Comparison of ENCODE assay signal across 8 cellular contexts in genomic region chr12:130839770-130840355, GRCh38. TPM values are rescaled to one million over a fixed set of nuclear protein-coding genes. Genes with fewer than 3 reads are reported as not detected.
A peak's percentile ranks its signal among the peaks of the same experiment; 100 is the strongest.
DNase-seq lines count a peak whose midpoint lies in the region; ATAC-seq and TF ChIP-seq lines count a peak whose summit lies in the region.

No MANE protein-coding gene starts in this region.

- H3K4me3 ChIP-seq in hepatocyte, result no peak overlapping the region

- peaks cover 3% of the 10 kb centered on the region for H3K4me1 ChIP-seq in hepatocyte (ENCODE audit: insufficient read depth)

- H4K20me1 ChIP-seq in hepatocyte (ENCODE audit: insufficient read depth, poor library complexity, severe bottlenecking), result no peaks in the 10 kb centered on the region

- H3K36me3 Mint-ChIP-seq in T-helper 2 cell treated with Interferon-gamma antibody and Interleukin-4, amounts not matched to agents 5 μg/mL and 100 μg/mL, for 36 hours (ENCODE audit: low read depth), result no peaks in the 10 kb centered on the region
- H3K36me3 Mint-ChIP-seq in stimulated activated naive B cell treated with anti-CD40 and anti-IgM and Interleukin-4, amounts not matched to agents 10 μg/mL and 1 μg/mL and 100 μg/mL, for 72 hours, result no peaks in the 10 kb centered on the region

- H3K27me3 ChIP-seq in hepatocyte, result no peaks in the 10 kb centered on the region

- ATAC-seq in stimulated activated naive B cell treated with anti-CD40 and anti-IgM and Interleukin-4, amounts not matched to agents 10 μg/mL and 1 μg/mL and 100 μg/mL, for 72 hours (replicated peaks), result no peak
- ATAC-seq in HG02763 (IDR thresholded peaks at IDR 0.05; ENCODE audit: unreplicated experiment), result no peak
- no peak for ATAC-seq in GM18502 (IDR thresholded peaks at IDR 0.05; ENCODE audit: poor library complexity, unreplicated experiment)

- WGBS in hepatocyte (ENCODE audit: low lambda C conversion rate, missing lambda C conversion rate), result 68% methylated on average over 11 of the region's 11 CpGs

- H3K4me1 Mint-ChIP-seq in T-helper 2 cell treated with Interferon-gamma antibody and Interleukin-4, amounts not matched to agents 5 μg/mL and 100 μg/mL, for 36 hours (ENCODE audit: low read depth), result peaks cover 22% of the 10 kb centered on the region
- H3K4me1 Mint-ChIP-seq in stimulated activated naive B cell treated with anti-CD40 and anti-IgM and Interleukin-4, amounts not matched to agents 10 μg/mL and 1 μg/mL and 100 μg/mL, for 72 hours, result peaks cover 6 to 16% of the 10 kb centered on the region in 2 donors

- no peak for TF ChIP-seq CTCF in VCaP (conservative IDR thresholded peaks at IDR 0.05)
- TF ChIP-seq CTCF in hepatocyte (IDR thresholded peaks at IDR 0.05; ENCODE audit: poor library complexity), result no peak

- H3K9me2 ChIP-seq in hepatocyte (replicated peaks; ENCODE audit: insufficient read depth), result no peaks in the 10 kb centered on the region

- no peak for DNase-seq in T-helper 2 cell treated with Interferon-gamma antibody and Interleukin-4, amounts not matched to agents 5 μg/mL and 100 μg/mL, for 36 hours (ENCODE audit: low spot score)
- no peak for DNase-seq in T-helper 2 cell
- no peak for DNase-seq in hepatocyte (ENCODE audit: low spot score)
- no peak for DNase-seq in stimulated activated naive B cell treated with anti-CD40 and anti-IgM and Interleukin-4, amounts not matched to agents 10 μg/mL and 1 μg/mL and 100 μg/mL, for 72 hours
- no peak for DNase-seq in GOT3 (lab: John Stamatoyannopoulos, UW)

- H3K4me2 ChIP-seq in hepatocyte, result peak overlapping the region; percentile 95

- H3K27me3 Mint-ChIP-seq in T-helper 2 cell treated with Interferon-gamma antibody and Interleukin-4, amounts not matched to agents 5 μg/mL and 100 μg/mL, for 36 hours (ENCODE audit: low read depth), result no peaks in the 10 kb centered on the region
- H3K27me3 Mint-ChIP-seq in stimulated activated naive B cell treated with anti-CD40 and anti-IgM and Interleukin-4, amounts not matched to agents 10 μg/mL and 1 μg/mL and 100 μg/mL, for 72 hours, result peaks cover 0 to 1% of the 10 kb centered on the region in 2 donors

- peak overlapping the region; percentile 79 for H2AFZ ChIP-seq in hepatocyte

- H3K9me3 Mint-ChIP-seq in T-helper 2 cell treated with Interferon-gamma antibody and Interleukin-4, amounts not matched to agents 5 μg/mL and 100 μg/mL, for 36 hours, result no peaks in the 10 kb centered on the region
- H3K9me3 Mint-ChIP-seq in stimulated activated naive B cell treated with anti-CD40 and anti-IgM and Interleukin-4, amounts not matched to agents 10 μg/mL and 1 μg/mL and 100 μg/mL, for 72 hours, result no peaks in the 10 kb centered on the region

- no peaks in the 10 kb centered on the region for H3K9me3 ChIP-seq in hepatocyte (ENCODE audit: low read depth)

- no peaks in the 10 kb centered on the region for H3K36me3 ChIP-seq in hepatocyte (replicated peaks; ENCODE audit: insufficient read depth, low read depth)

- H3K79me2 ChIP-seq in hepatocyte, result peaks cover 26% of the 10 kb centered on the region

- H3K27ac Mint-ChIP-seq in T-helper 2 cell treated with Interferon-gamma antibody and Interleukin-4, amounts not matched to agents 5 μg/mL and 100 μg/mL, for 36 hours, result peak overlapping the region; percentile 79
- H3K27ac Mint-ChIP-seq in stimulated activated naive B cell treated with anti-CD40 and anti-IgM and Interleukin-4, amounts not matched to agents 10 μg/mL and 1 μg/mL and 100 μg/mL, for 72 hours, result no peak overlapping the region

- H3K27ac ChIP-seq in VCaP, result peak overlapping the region; percentile 87
- no peak overlapping the region for H3K27ac ChIP-seq in hepatocyte

- H3K4me3 Mint-ChIP-seq in T-helper 2 cell treated with Interferon-gamma antibody and Interleukin-4, amounts not matched to agents 5 μg/mL and 100 μg/mL, for 36 hours, result peak overlapping the region; percentile 76
- H3K4me3 Mint-ChIP-seq in stimulated activated naive B cell treated with anti-CD40 and anti-IgM and Interleukin-4, amounts not matched to agents 10 μg/mL and 1 μg/mL and 100 μg/mL, for 72 hours, result peak overlapping the region; percentile 79 to 82

RNA-seq across cellular contexts. Expression of gene STX2, which starts 0.8 kb away (rescaled TPM):
- total RNA-seq in hepatocyte, result 16.9 and 23.1 TPM in 2 replicates
- 12.4 and 15.8 TPM in 2 replicates for polyA plus RNA-seq in hepatocyte

RNA-seq across cellular contexts. Expression of gene RAN, which starts 32.0 kb away (rescaled TPM):
- total RNA-seq in hepatocyte, result 292 and 300 TPM in 2 replicates
- polyA plus RNA-seq in hepatocyte, result 660 and 673 TPM in 2 replicates
